In the genomic region with DNA sequence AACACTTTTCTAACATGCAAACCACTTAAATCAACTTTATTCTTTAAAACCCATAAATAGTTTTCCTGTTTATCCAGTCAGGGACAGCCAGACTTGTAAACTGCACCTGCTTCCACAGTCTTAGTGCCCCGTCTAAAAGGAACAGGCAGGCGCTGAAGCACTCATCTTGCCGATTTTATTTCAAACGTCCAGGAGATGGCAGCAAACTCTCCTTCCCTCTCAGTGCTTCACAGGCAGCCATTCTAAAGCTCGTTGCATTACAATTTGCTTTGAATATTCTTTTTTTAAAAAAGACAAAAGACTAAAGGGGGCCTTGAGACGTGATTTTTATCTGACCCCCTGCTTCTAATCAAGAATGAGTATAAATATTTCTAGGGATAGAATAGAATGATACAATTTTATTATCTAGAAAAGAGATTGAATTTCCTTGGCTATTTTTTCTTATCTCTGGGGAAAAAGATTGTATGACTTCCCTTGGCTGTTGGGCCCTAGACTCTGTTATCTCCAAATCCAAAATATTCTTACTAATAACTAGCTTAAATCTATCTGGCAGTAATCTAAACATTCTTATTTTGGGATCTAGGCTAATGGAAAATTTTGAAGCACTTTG, we compare ENCODE assay signal across 9 cellular contexts.
A peak's percentile ranks its signal among the peaks of the same experiment; 100 is the strongest.
DNase-seq lines count a peak whose midpoint lies in the region; ATAC-seq and TF ChIP-seq lines count a peak whose summit lies in the region.
"Had no signal": no experiment of that assay in that cellular context is flagged by ENCODE, and none has a peak within 500 bp of the region (broad histone marks: within the 10 kb centered on the region; RNA-seq: fewer than 3 reads in every experiment).

No MANE protein-coding gene starts in this region.

- POLR2A ChIA-PET in CD8-positive, alpha-beta memory T cell (lab: Charles Lee), result interaction anchor here (1.0 to 1.3 kb wide), 2 partner anchors 170 to 258 kb away, joined by 3 to 6 read pairs; a partner anchor contains a TSS

- H3K4me1 Mint-ChIP-seq in CD8-positive, alpha-beta memory T cell, result peaks cover 0 to 7% (median 2%) of the 10 kb centered on the region in 3 donors
- H3K4me1 Mint-ChIP-seq in effector memory CD8-positive, alpha-beta T cell (ENCODE audit: low read depth in 2 of 2), result no peaks in the 10 kb centered on the region
- H3K4me1 Mint-ChIP-seq: activated naive CD4-positive, alpha-beta T cell treated with anti-CD3 and anti-CD28 coated beads, Interleukin-2, amount 50 U/mL, for 24 hours had no signal

- H3K9me3 Mint-ChIP-seq in CD8-positive, alpha-beta memory T cell, result no peaks in the 10 kb centered on the region
- H3K9me3 Mint-ChIP-seq in effector memory CD8-positive, alpha-beta T cell, result no peaks in the 10 kb centered on the region
- H3K9me3 Mint-ChIP-seq: activated naive CD4-positive, alpha-beta T cell treated with anti-CD3 and anti-CD28 coated beads, Interleukin-2, amount 50 U/mL, for 24 hours had no signal

- intact Hi-C loops in stomach (cut with DNase I; ENCODE audit: low total_unique reads), result no loop called here

- H3K36me3 Mint-ChIP-seq in CD8-positive, alpha-beta memory T cell, result no peaks in the 10 kb centered on the region
- no peaks in the 10 kb centered on the region for H3K36me3 Mint-ChIP-seq in effector memory CD8-positive, alpha-beta T cell (ENCODE audit: insufficient read depth)
- H3K36me3 Mint-ChIP-seq: activated naive CD4-positive, alpha-beta T cell treated with anti-CD3 and anti-CD28 coated beads, Interleukin-2, amount 50 U/mL, for 24 hours had no signal

- no peaks in the 10 kb centered on the region for H3K36me3 ChIP-seq in CD8-positive, alpha-beta memory T cell (ENCODE audit: insufficient read depth, low read length)
- no peaks in the 10 kb centered on the region for H3K36me3 ChIP-seq in stomach

- peak; percentile 15 to 68 (median 47) for DNase-seq in CD8-positive, alpha-beta memory T cell
- DNase-seq in GM19240 (ENCODE audit: insufficient read length, low spot score) (peak; percentile 25), NCI-H345 treated with DMSO at 0.1 percent for 48 hours (lab: John Stamatoyannopoulos, UW; ENCODE audit: unreplicated experiment) (peak; percentile 48), mucosa of gallbladder (ENCODE audit: low spot score) (peak; percentile 68), stomach (peak; percentile 60)
- DNase-seq in activated CD4-positive, CD25-positive, alpha-beta regulatory T cell treated with anti-CD3 and anti-CD28 coated beads, Interleukin-2, amount 50 U/mL, for 72 hours, result peak; percentile 32
- peak; percentile 40 to 51 (median 50) for DNase-seq in effector memory CD8-positive, alpha-beta T cell

- CTCF ChIA-PET in CD8-positive, alpha-beta memory T cell (lab: Charles Lee), result interaction anchor here (0.6 to 4.7 kb wide), 24 partner anchors 8 to 451 kb away, joined by 3 to 28 read pairs (median 4); a partner anchor contains a TSS

- WGBS in stomach, 5 donors, result 0 to 4% (median 2%) methylated on average over 6 of the region's 6 CpGs

- H3K27me3 ChIP-seq in CD8-positive, alpha-beta memory T cell (ENCODE audit: insufficient read depth, low read length, poor library complexity, severe bottlenecking), result no peaks in the 10 kb centered on the region
- H3K27me3 ChIP-seq in stomach, result no peaks in the 10 kb centered on the region

- peak in 5 of 7 experiments; percentile 9 to 68 (median 60) for TF ChIP-seq CTCF in stomach (IDR thresholded peaks at IDR 0.05)

- no peak for TF ChIP-seq EP300 in stomach (IDR thresholded peaks at IDR 0.05)

- H3K27ac ChIP-seq in CD8-positive, alpha-beta memory T cell (ENCODE audit: low read depth, low read length), result no peak overlapping the region
- peak overlapping the region in 4 of 5 donors; percentile 65 to 93 (median 84) for H3K27ac ChIP-seq in stomach

- no peak for TF ChIP-seq POLR2A in stomach (IDR thresholded peaks at IDR 0.05)

- H3K4me1 ChIP-seq in CD8-positive, alpha-beta memory T cell (ENCODE audit: insufficient read depth, low read length), result peaks cover 4% of the 10 kb centered on the region
- peaks cover 8 to 77% (median 51%) of the 10 kb centered on the region in 4 donors for H3K4me1 ChIP-seq in stomach

- H3K27ac Mint-ChIP-seq in CD8-positive, alpha-beta memory T cell, result no peak overlapping the region
- H3K27ac Mint-ChIP-seq in effector memory CD8-positive, alpha-beta T cell, result no peak overlapping the region
- H3K27ac Mint-ChIP-seq: activated naive CD4-positive, alpha-beta T cell treated with anti-CD3 and anti-CD28 coated beads, Interleukin-2, amount 50 U/mL, for 24 hours had no signal

- no peaks in the 10 kb centered on the region for H3K9me3 ChIP-seq in CD8-positive, alpha-beta memory T cell (ENCODE audit: low read length)
- no peaks in the 10 kb centered on the region for H3K9me3 ChIP-seq in stomach

- H3K4me3 Mint-ChIP-seq in CD8-positive, alpha-beta memory T cell, result no peak overlapping the region
- no peak overlapping the region for H3K4me3 Mint-ChIP-seq in effector memory CD8-positive, alpha-beta T cell
- H3K4me3 Mint-ChIP-seq: activated naive CD4-positive, alpha-beta T cell treated with anti-CD3 and anti-CD28 coated beads, Interleukin-2, amount 50 U/mL, for 24 hours had no signal

- H3K27me3 Mint-ChIP-seq in CD8-positive, alpha-beta memory T cell, result peaks cover 0 to 12% of the 10 kb centered on the region in 2 donors
- peaks cover 11 to 15% of the 10 kb centered on the region in 2 donors for H3K27me3 Mint-ChIP-seq in effector memory CD8-positive, alpha-beta T cell

- H3K4me3 ChIP-seq in CD8-positive, alpha-beta memory T cell (ENCODE audit: low read length), result no peak overlapping the region
- H3K4me3 ChIP-seq in stomach, result no peak overlapping the region

- peak; percentile 79 for ATAC-seq in HG03196 (IDR thresholded peaks at IDR 0.05; ENCODE audit: unreplicated experiment)
- peak; percentile 96 for ATAC-seq in effector memory CD8-positive, alpha-beta T cell (replicated peaks)
